ENCODE assay signal across 1 cellular context in genomic region chr1:226813671-226814591, GRCh38.
TF ChIP-seq lines count a peak whose summit lies in the region.

No MANE protein-coding gene starts in this region.

TF ChIP-seq in IMR-90, 13 proteins besides CTCF, POLR2A, EP300 and RAD21 (continued from another document):
- TF ChIP-seq, protein P1, sequence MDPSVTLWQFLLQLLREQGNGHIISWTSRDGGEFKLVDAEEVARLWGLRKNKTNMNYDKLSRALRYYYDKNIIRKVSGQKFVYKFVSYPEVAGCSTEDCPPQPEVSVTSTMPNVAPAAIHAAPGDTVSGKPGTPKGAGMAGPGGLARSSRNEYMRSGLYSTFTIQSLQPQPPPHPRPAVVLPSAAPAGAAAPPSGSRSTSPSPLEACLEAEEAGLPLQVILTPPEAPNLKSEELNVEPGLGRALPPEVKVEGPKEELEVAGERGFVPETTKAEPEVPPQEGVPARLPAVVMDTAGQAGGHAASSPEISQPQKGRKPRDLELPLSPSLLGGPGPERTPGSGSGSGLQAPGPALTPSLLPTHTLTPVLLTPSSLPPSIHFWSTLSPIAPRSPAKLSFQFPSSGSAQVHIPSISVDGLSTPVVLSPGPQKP (IDR thresholded peaks at IDR 0.05; ENCODE audit: borderline replicate concordance, low read depth, low read length), result no peak
- TF ChIP-seq SMC3 (IDR thresholded peaks at IDR 0.05; ENCODE audit: low read depth, low read length) (no peak), RCOR1 (IDR thresholded peaks at IDR 0.05; ENCODE audit: insufficient replicate concordance, low read length) (no peak), CHD1 (IDR thresholded peaks at IDR 0.05; ENCODE audit: low read depth, low read length) (no peak), BHLHE40 (IDR thresholded peaks at IDR 0.05; ENCODE audit: low read depth, low read length) (no peak), FOS (IDR thresholded peaks at IDR 0.05; ENCODE audit: low read depth, low read length) (no peak), NFE2L2 (IDR thresholded peaks at IDR 0.05; ENCODE audit: low read depth, low read length) (no peak), USF2 (IDR thresholded peaks at IDR 0.05; ENCODE audit: low read depth, low read length) (no peak), MAZ (IDR thresholded peaks at IDR 0.05; ENCODE audit: borderline replicate concordance, low read depth, low read length) (no peak), RFX5 (IDR thresholded peaks at IDR 0.05; ENCODE audit: low read depth, low read length) (no peak), MAFK (IDR thresholded peaks at IDR 0.05; ENCODE audit: low read depth, low read length) (no peak), CEBPB (IDR thresholded peaks at IDR 0.05; ENCODE audit: low read depth, low read length) (no peak)
